In the genomic region with DNA sequence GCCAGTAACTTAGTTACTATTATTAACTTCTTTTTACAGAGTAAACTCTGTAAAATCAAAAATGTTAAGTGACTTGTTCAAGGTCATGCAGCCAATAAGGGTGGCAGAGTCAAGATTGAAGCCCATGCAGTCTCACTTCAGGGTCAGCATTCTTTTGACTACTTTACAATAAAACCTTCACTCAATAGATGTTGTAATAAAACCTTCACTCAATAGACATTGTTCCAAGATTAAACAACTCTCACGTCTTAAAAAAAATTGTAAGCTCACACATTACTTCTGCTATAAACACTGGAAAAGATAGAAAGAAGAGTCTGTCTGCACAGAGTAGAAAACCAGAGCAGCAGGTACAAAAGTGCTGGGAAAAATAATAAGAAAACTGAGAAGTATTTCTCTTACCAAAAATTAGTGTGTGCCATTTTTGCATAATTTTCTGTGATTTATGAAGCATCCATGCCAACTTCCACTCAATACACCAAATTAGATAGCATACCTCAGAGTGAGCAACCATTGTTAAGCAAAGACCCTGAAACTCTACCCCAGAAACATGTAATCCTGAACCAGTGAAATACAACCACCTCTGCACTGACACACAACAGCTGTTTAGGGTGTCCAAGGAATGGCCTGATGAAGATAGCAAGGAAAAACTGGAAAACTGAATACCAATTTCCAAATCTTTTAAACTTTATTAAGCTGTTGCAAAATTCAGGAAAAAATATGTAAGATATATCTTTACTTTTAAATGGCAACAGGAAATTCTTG, we compare ENCODE assay signal across 36 cellular contexts. TPM values are rescaled to one million over a fixed set of nuclear protein-coding genes. Genes with fewer than 3 reads are reported as not detected.
"Had no signal": no experiment of that assay in that cellular context is flagged by ENCODE, and none has a peak within 500 bp of the region (broad histone marks: within the 10 kb centered on the region; RNA-seq: fewer than 3 reads in every experiment).

No MANE protein-coding gene starts in this region.

- ATAC-seq: PC-3 had no signal

- H3K27ac ChIP-seq: brain microvascular endothelial cell, Peyer's patch, VCaP had no signal

- H3K9me3 ChIP-seq: MG63, Peyer's patch had no signal

- H3K4me3 ChIP-seq: MG63, Peyer's patch had no signal

- DNase-seq: activated B cell treated with CpG ODN at 0.5 μM for 24 hours; activated CD4-positive, alpha-beta memory T cell treated with anti-CD3 and anti-CD28 coated beads for 36 hours; activated CD4-positive, alpha-beta T cell treated with anti-CD3 and anti-CD28 coated beads for 4 hours; activated CD4-positive, alpha-beta T cell treated with anti-CD3 and anti-CD28 coated beads, Interleukin-2, amount 50 U/mL, for 1 hour; activated CD4-positive, CD25-positive, alpha-beta regulatory T cell treated with anti-CD3 and anti-CD28 coated beads, Interleukin-2, amount 50 U/mL, for 72 hours; activated CD8-positive, alpha-beta memory T cell treated with anti-CD3 and anti-CD28 coated beads, Interleukin-2, amount 50 U/mL, for 48 hours; activated effector memory CD4-positive, alpha-beta T cell treated with anti-CD3 and anti-CD28 coated beads, Interleukin-2, amount 50 U/mL, for 16 hours; activated naive CD4-positive, alpha-beta T cell; activated naive CD4-positive, alpha-beta T cell treated with anti-CD3 and anti-CD28 coated beads, Interleukin-2, amount 50 U/mL, for 16 hours; activated naive CD8-positive, alpha-beta T cell treated with anti-CD3 and anti-CD28 coated beads for 36 hours; activated T-cell treated with anti-CD3 and anti-CD28 coated beads, Interleukin-2, amount 50 U/mL, for 48 hours; amniotic stem cell; aorta; brain microvascular endothelial cell; central memory CD4-positive, alpha-beta T cell; Karpas-422; KBM-7; MG63; NCI-H1048; NCI-H1417; NCI-H146; NCI-H187; NCI-H2081; NCI-H2171 treated with DMSO at 0.1 percent for 48 hours; NCI-H226; NCI-H446 treated with DMSO at 0.1 percent for 48 hours; NCI-H524; PC-3; Peyer's patch; RPMI8226; SHP77 treated with DMSO at 0.1 percent for 48 hours; SW 1271; T-helper 1 cell; T-helper 2 cell; T-helper 9 cell had no signal

- H3K36me3 ChIP-seq: brain microvascular endothelial cell, MG63, Peyer's patch had no signal

- H3K27me3 ChIP-seq: brain microvascular endothelial cell, MG63, Peyer's patch had no signal

RNA-seq across cellular contexts. Expression of gene SOX6, which starts 4.9 kb away (rescaled TPM):
- total RNA-seq: activated B cell treated with CpG ODN at 0.5 μM for 24 hours; activated CD4-positive, alpha-beta memory T cell treated with anti-CD3 and anti-CD28 coated beads for 36 hours; PC-3 had no signal
